ENCODE assay signal across 25 cellular contexts in genomic region chr14:63555572-63555971, GRCh38. TPM values are rescaled to one million over a fixed set of nuclear protein-coding genes. Genes with fewer than 3 reads are reported as not detected.
DNase-seq lines count a peak whose midpoint lies in the region; ATAC-seq and TF ChIP-seq lines count a peak whose summit lies in the region.
"Had no signal": no experiment of that assay in that cellular context is flagged by ENCODE, and none has a peak within 500 bp of the region (broad histone marks: within the 10 kb centered on the region; RNA-seq: fewer than 3 reads in every experiment).

No MANE protein-coding gene starts in this region.

- H3K4me1 Mint-ChIP-seq in activated naive CD4-positive, alpha-beta T cell treated with anti-CD3 and anti-CD28 coated beads, Interleukin-2, amount 10 ng/mL, durations not matched to agents 7 days and 5 days: no peaks in the 10 kb centered on the region
- no peaks in the 10 kb centered on the region for H3K4me1 Mint-ChIP-seq in Caco-2 (ENCODE audit: low read depth, unreplicated experiment)
- H3K4me1 Mint-ChIP-seq: CD14-positive monocyte; CD8-positive, alpha-beta memory T cell had no signal

- H3K9me3 ChIP-seq in Caco-2: no peaks in the 10 kb centered on the region
- H3K9me3 ChIP-seq: BE2C, MG63 had no signal

- no peak overlapping the region for H3K4me3 ChIP-seq in Caco-2 (ENCODE audit: low read depth, low read length)
- H3K4me3 ChIP-seq: MG63 had no signal

- peaks cover 15% of the 10 kb centered on the region for H3K27me3 Mint-ChIP-seq in activated naive CD4-positive, alpha-beta T cell treated with anti-CD3 and anti-CD28 coated beads, Interleukin-2, amount 10 ng/mL, durations not matched to agents 7 days and 5 days
- H3K27me3 Mint-ChIP-seq in Caco-2 (ENCODE audit: insufficient read depth, unreplicated experiment): no peaks in the 10 kb centered on the region

- intact Hi-C loops in Caco-2 (cut with micrococcal nuclease; ENCODE audit: unreplicated experiment): no loop called here

- no peaks in the 10 kb centered on the region for H3K36me3 Mint-ChIP-seq in activated naive CD4-positive, alpha-beta T cell treated with anti-CD3 and anti-CD28 coated beads, Interleukin-2, amount 50 U/mL, for 72 hours
- no peaks in the 10 kb centered on the region for H3K36me3 Mint-ChIP-seq in activated naive CD4-positive, alpha-beta T cell treated with anti-CD3 and anti-CD28 coated beads, Interleukin-2, amount 10 ng/mL, durations not matched to agents 7 days and 5 days
- no peaks in the 10 kb centered on the region for H3K36me3 Mint-ChIP-seq in Caco-2 (ENCODE audit: insufficient read depth, unreplicated experiment)
- H3K36me3 Mint-ChIP-seq: CD14-positive monocyte had no signal

- H3K4me1 ChIP-seq in Caco-2: no peaks in the 10 kb centered on the region
- H3K4me1 ChIP-seq: BE2C had no signal

- H3K27me3 ChIP-seq in Caco-2 (replicated peaks; ENCODE audit: control insufficient read depth, insufficient read depth, low read length): no peaks in the 10 kb centered on the region
- H3K27me3 ChIP-seq: BE2C, MG63 had no signal

- no peaks in the 10 kb centered on the region for H3K9me3 Mint-ChIP-seq in activated naive CD4-positive, alpha-beta T cell treated with anti-CD3 and anti-CD28 coated beads, Interleukin-2, amount 50 U/mL, for 72 hours
- H3K9me3 Mint-ChIP-seq in activated naive CD4-positive, alpha-beta T cell treated with anti-CD3 and anti-CD28 coated beads, Interleukin-2, amount 10 ng/mL, durations not matched to agents 7 days and 5 days: no peaks in the 10 kb centered on the region
- H3K9me3 Mint-ChIP-seq in Caco-2 (ENCODE audit: unreplicated experiment): no peaks in the 10 kb centered on the region
- H3K9me3 Mint-ChIP-seq: CD8-positive, alpha-beta memory T cell had no signal

- CTCF ChIA-PET in activated naive CD4-positive, alpha-beta T cell treated with anti-CD3 and anti-CD28 coated beads, Interleukin-2, amount 10 ng/mL, durations not matched to agents 7 days and 5 days (lab: Charles Lee): interaction anchor here (1.4 kb wide), 1 partner anchor 9 kb away, joined by 3 read pairs; no protein-coding TSS in a partner anchor
- CTCF ChIA-PET in Caco-2 (lab: Charles Lee): no interaction called here

- DNase-seq in activated CD4-positive, alpha-beta T cell treated with anti-CD3 and anti-CD28 coated beads for 48 hours: peak; percentile 26
- DNase-seq in activated CD4-positive, alpha-beta T cell treated with anti-CD3 and anti-CD28 coated beads for 1 hour: no peak
- DNase-seq in activated naive CD4-positive, alpha-beta T cell treated with anti-CD3 and anti-CD28 coated beads, Interleukin-2, amount 50 U/mL, for 72 hours (ENCODE audit: low spot score in 2 of 2): no peak
- no peak for DNase-seq in activated naive CD4-positive, alpha-beta T cell treated with anti-CD3 and anti-CD28 coated beads, Interleukin-2, amount 10 ng/mL, durations not matched to agents 7 days and 5 days
- DNase-seq in stimulated activated naive CD4-positive, alpha-beta T cell treated with Interleukin-2 at 50 U/mL for 16 hours (lab: John Stamatoyannopoulos, UW): peak; percentile 2
- no peak for DNase-seq in stimulated activated naive CD4-positive, alpha-beta T cell (lab: John Stamatoyannopoulos, UW)
- DNase-seq in SIG-M5 (lab: John Stamatoyannopoulos, UW) (no peak), Caco-2 (no peak)
- DNase-seq: 8988T; ACHN; BE2C; CD8-positive, alpha-beta memory T cell; DMS153; DND-41; HCEC 1CT; IMR-90; KG1; MG63; NCI-H1105 treated with DMSO at 0.1 percent for 48 hours; NCI-H146; NCI-H1930; NCI-H2107; NCI-H524; NCI-H748 treated with DMSO at 0.1 percent for 48 hours had no signal

- POLR2A ChIA-PET in Caco-2 (lab: Charles Lee): no interaction called here

- BruUV-seq in Caco-2 (replicated peaks; lab: Mats Ljungman, UMichigan): no TSS peak

- no peak overlapping the region for H3K4me3 Mint-ChIP-seq in activated naive CD4-positive, alpha-beta T cell treated with anti-CD3 and anti-CD28 coated beads, Interleukin-2, amount 10 ng/mL, durations not matched to agents 7 days and 5 days
- no peak overlapping the region for H3K4me3 Mint-ChIP-seq in Caco-2 (ENCODE audit: unreplicated experiment)
- H3K4me3 Mint-ChIP-seq: CD14-positive monocyte; CD8-positive, alpha-beta memory T cell had no signal

- no peaks in the 10 kb centered on the region for H3K36me3 ChIP-seq in Caco-2 (ENCODE audit: control insufficient read depth, insufficient read depth, low read length)
- H3K36me3 ChIP-seq: BE2C, MG63 had no signal

- peak; percentile 59 to 63 for ATAC-seq in activated naive CD4-positive, alpha-beta T cell treated with anti-CD3 and anti-CD28 coated beads, Interleukin-2, amount 50 U/mL, for 72 hours

- TF ChIP-seq CTCF in Caco-2 (IDR thresholded peaks at IDR 0.05; ENCODE audit: insufficient read depth in 1 of 2, low read depth in 1 of 2, low read length in 1 of 2, severe bottlenecking in 1 of 2, unreplicated experiment in 1 of 2): no peak

- no peak overlapping the region for H3K27ac Mint-ChIP-seq in activated naive CD4-positive, alpha-beta T cell treated with anti-CD3 and anti-CD28 coated beads, Interleukin-2, amount 50 U/mL, for 72 hours
- no peak overlapping the region for H3K27ac Mint-ChIP-seq in activated naive CD4-positive, alpha-beta T cell treated with anti-CD3 and anti-CD28 coated beads, Interleukin-2, amount 10 ng/mL, durations not matched to agents 7 days and 5 days
- H3K27ac Mint-ChIP-seq in Caco-2 (ENCODE audit: unreplicated experiment): no peak overlapping the region
- H3K27ac Mint-ChIP-seq: CD14-positive monocyte; CD8-positive, alpha-beta memory T cell had no signal

RNA-seq across cellular contexts. Expression of gene PPP2R5E, which starts 12.4 kb away (rescaled TPM):
- 10 to 100 TPM; 31.2 to 40.3 TPM for total RNA-seq in activated naive CD4-positive, alpha-beta T cell treated with anti-CD3 and anti-CD28 coated beads, Interleukin-2, amount 50 U/mL, for 72 hours
- 56.6 and 58.6 TPM in 2 replicates for total RNA-seq in Caco-2 (2022)

Comparison
In these comparisons a context has a peak if more than half of its experiments do, and no peak if none do; other contexts are left out.
1. DNase-seq: peak in activated CD4-positive, alpha-beta T cell treated with anti-CD3 and anti-CD28 coated beads for 48 hours (single experiment) and stimulated activated naive CD4-positive, alpha-beta T cell treated with Interleukin-2 at 50 U/mL for 16 hours (single experiment); none in activated CD4-positive, alpha-beta T cell treated with anti-CD3 and anti-CD28 coated beads for 1 hour (single experiment), activated naive CD4-positive, alpha-beta T cell treated with anti-CD3 and anti-CD28 coated beads, Interleukin-2, amount 50 U/mL, for 72 hours (0 of 2), activated naive CD4-positive, alpha-beta T cell treated with anti-CD3 and anti-CD28 coated beads, Interleukin-2, amount 10 ng/mL, durations not matched to agents 7 days and 5 days (single experiment), stimulated activated naive CD4-positive, alpha-beta T cell (0 of 6), SIG-M5 (single experiment) and Caco-2 (0 of 2).